In genomic region chr7:98156700-98157099, GRCh38 we compare ENCODE assay signal across 2 cellular contexts.
TF ChIP-seq lines count a peak whose summit lies in the region.

No MANE protein-coding gene starts in this region.

TF ChIP-seq in HEK293, 187 proteins besides CTCF, POLR2A, EP300 and RAD21 (continued from another document):
- TF ChIP-seq ZNF585B (tag by site-specific recombination; IDR thresholded peaks at IDR 0.05), result no peak

TF ChIP-seq in K562, 482 proteins besides CTCF, POLR2A, EP300 and RAD21 (continued from another document):
- peak; percentile 90 for TF ChIP-seq ZNF134 (CRISPR knock-in tag; conservative IDR thresholded peaks at IDR 0.05)
